Comparison of ENCODE assay signal across 26 cellular contexts in genomic region chr16:56366945-56367344, GRCh38. TPM values are rescaled to one million over a fixed set of nuclear protein-coding genes. Genes with fewer than 3 reads are reported as not detected.
A peak's percentile ranks its signal among the peaks of the same experiment; 100 is the strongest.
DNase-seq lines count a peak whose midpoint lies in the region; ATAC-seq, FAIRE-seq and TF ChIP-seq lines count a peak whose summit lies in the region.
"Had no signal": no experiment of that assay in that cellular context is flagged by ENCODE, and none has a peak within 500 bp of the region (broad histone marks: within the 10 kb centered on the region; RNA-seq: fewer than 3 reads in every experiment).

No MANE protein-coding gene starts in this region.

- H3K4me1 Mint-ChIP-seq in type B pancreatic cell (ENCODE audit: unreplicated experiment), result peaks cover 18% of the 10 kb centered on the region
- H3K4me1 Mint-ChIP-seq: GM23338 had no signal

- H3K4me3 ChIP-seq in HepG2 (replicated peaks in 1 of 3; ENCODE audit: insufficient read depth in 1 of 3, low read depth in 2 of 3, low read length in 3 of 3) (no peak overlapping the region), right lobe of liver (no peak overlapping the region), esophagus muscularis mucosa (no peak overlapping the region), kidney (ENCODE audit: low read length in 2 of 2) (no peak overlapping the region)
- H3K4me3 ChIP-seq: A549; BLaER1 treated with 17β-estradiol and CSF1 and Interleukin-3, amounts not matched to agents 10 nM and 100 nM; GM23338 had no signal

- H3K9me3 ChIP-seq in HepG2 (ENCODE audit: low read length) (no peaks in the 10 kb centered on the region), right lobe of liver (no peaks in the 10 kb centered on the region), esophagus muscularis mucosa (no peaks in the 10 kb centered on the region), kidney (ENCODE audit: control insufficient read depth in 1 of 2, low read length in 2 of 2) (no peaks in the 10 kb centered on the region)
- H3K9me3 ChIP-seq: A549; BE2C; BLaER1 treated with 17β-estradiol and CSF1 and Interleukin-3, amounts not matched to agents 10 nM and 100 nM had no signal

- H3K36me3 ChIP-seq in HepG2 (replicated peaks in 1 of 2; ENCODE audit: control insufficient read depth in 1 of 2, insufficient read depth in 2 of 2, low read length in 2 of 2) (peaks cover 37 to 71% of the 10 kb centered on the region in 2 experiments), right lobe of liver (peaks cover 0 to 46% (median 9%) of the 10 kb centered on the region in 4 donors), esophagus muscularis mucosa (peaks cover 43 to 72% (median 67%) of the 10 kb centered on the region in 4 donors), kidney (ENCODE audit: control insufficient read depth in 1 of 2, insufficient read depth in 2 of 2, low read length in 2 of 2) (peaks cover 16 to 29% of the 10 kb centered on the region in 2 donors)

- BruUV-seq in HepG2 (replicated peaks; lab: Mats Ljungman, UMichigan), result no TSS peak

- intact Hi-C loops in HepG2 (cut with micrococcal nuclease; ENCODE audit: unreplicated experiment) (no loop called here), right lobe of liver (cut with DNase I) (no loop called here), esophagus muscularis mucosa (cut with DNase I) (no loop called here), kidney (cut with DNase I) (no loop called here)

- WGBS in HepG2 (ENCODE audit: low lambda C conversion rate), result 100% methylated on average over 8 of the region's 9 CpGs
- 92% methylated on average over 2 of the region's 9 CpGs for WGBS in right lobe of liver (ENCODE audit: insufficient coverage, low coverage, low lambda C conversion rate, missing lambda C conversion rate)
- 99% methylated on average over 6 of the region's 9 CpGs for WGBS in esophagus muscularis mucosa

- DNase-seq in HepG2 (ENCODE audit: low spot score) (no peak), right lobe of liver (no peak), esophagus muscularis mucosa (ENCODE audit: extremely low spot score) (peak; percentile 66), kidney (no peak), type B pancreatic cell (ENCODE audit: extremely low spot score, unreplicated experiment) (peak; percentile 53), NCI-H82 treated with DMSO at 0.1 percent for 48 hours (lab: John Stamatoyannopoulos, UW; ENCODE audit: unreplicated experiment) (no peak), activated gamma-delta T cell (lab: John Stamatoyannopoulos, UW) (no peak)
- DNase-seq: 8988T; ACHN; AML-193; BE2C; Calu3; CD4-positive, alpha-beta memory T cell; COR-L47; DMS53; DMS79 treated with DMSO at 0.1 percent for 48 hours; GF-D8; H9 had no signal

- H3K27me3 Mint-ChIP-seq in type B pancreatic cell, result no peaks in the 10 kb centered on the region
- H3K27me3 Mint-ChIP-seq: CD4-positive, alpha-beta memory T cell had no signal

- POLR2A ChIA-PET in HepG2 (lab: Yijun Ruan, JAX), result no interaction called here

- FAIRE-seq in HepG2 (lab: Jason Lieb, UNC), result no peak
- no peak for FAIRE-seq in kidney (lab: Jason Lieb, UNC)
- FAIRE-seq: A549, GM12891, GM18507 had no signal

- no peaks in the 10 kb centered on the region for H3K79me2 ChIP-seq in HepG2 (ENCODE audit: insufficient read depth, low read length)

- peaks cover 13% of the 10 kb centered on the region for H3K36me3 Mint-ChIP-seq in type B pancreatic cell

- H3K27ac ChIP-seq in HepG2 (ENCODE audit: extremely low read length, insufficient read depth, low read length), result no peak overlapping the region
- no peak overlapping the region for H3K27ac ChIP-seq in right lobe of liver
- H3K27ac ChIP-seq in esophagus muscularis mucosa (replicated peaks in 1 of 4), result no peak overlapping the region
- peak overlapping the region; percentile 39 to 74 for H3K27ac ChIP-seq in kidney (ENCODE audit: low read depth in 2 of 2, low read length in 2 of 2)
- H3K27ac ChIP-seq: A549; BLaER1 treated with 17β-estradiol and CSF1 and Interleukin-3, amounts not matched to agents 10 nM and 100 nM had no signal

- H3K4me1 ChIP-seq in HepG2 (ENCODE audit: insufficient read depth, low read length), result peaks cover 11% of the 10 kb centered on the region
- H3K4me1 ChIP-seq in right lobe of liver, result peaks cover 0 to 33% (median 14%) of the 10 kb centered on the region in 4 donors
- peaks cover 17 to 23% (median 19%) of the 10 kb centered on the region in 4 donors for H3K4me1 ChIP-seq in esophagus muscularis mucosa
- peaks cover 49 to 64% of the 10 kb centered on the region in 2 donors for H3K4me1 ChIP-seq in kidney (ENCODE audit: control insufficient read depth in 1 of 2, insufficient read depth in 1 of 2, low read depth in 1 of 2, low read length in 2 of 2)

- TF ChIP-seq CTCF in HepG2 (CRISPR knock-in tag; IDR thresholded peaks at IDR 0.05), result no peak
- no peak for TF ChIP-seq CTCF in right lobe of liver (IDR thresholded peaks at IDR 0.05)
- TF ChIP-seq CTCF in esophagus muscularis mucosa (IDR thresholded peaks at IDR 0.05), result no peak
- TF ChIP-seq CTCF in kidney (IDR thresholded peaks at IDR 0.05; ENCODE audit: borderline replicate concordance, extremely low read depth, insufficient read depth), result no peak
- TF ChIP-seq CTCF in type B pancreatic cell (conservative IDR thresholded peaks at IDR 0.05), result no peak

- TF ChIP-seq RAD21 in HepG2 (CRISPR knock-in tag; IDR thresholded peaks at IDR 0.05), result no peak

- TF ChIP-seq EP300 in HepG2 (IDR thresholded peaks at IDR 0.05; ENCODE audit: low read depth in 2 of 2, low read length in 2 of 2), result no peak
- no peak for TF ChIP-seq EP300 in HepG2 (CRISPR knock-in tag; IDR thresholded peaks at IDR 0.05; ENCODE audit: borderline replicate concordance)
- no peak for TF ChIP-seq EP300 in esophagus muscularis mucosa (IDR thresholded peaks at IDR 0.05)

- no peak overlapping the region for H3K9ac ChIP-seq in HepG2 (ENCODE audit: insufficient read depth, low read depth, low read length)
- no peak overlapping the region for H3K9ac ChIP-seq in kidney (ENCODE audit: low read length in 2 of 2)
- H3K9ac ChIP-seq: BLaER1 treated with 17β-estradiol and CSF1 and Interleukin-3, amounts not matched to agents 10 nM and 100 nM had no signal

- H3K9me3 Mint-ChIP-seq in type B pancreatic cell, result no peaks in the 10 kb centered on the region
- H3K9me3 Mint-ChIP-seq: CD14-positive monocyte; CD4-positive, alpha-beta memory T cell; GM23338; H9 had no signal

- ATAC-seq in HepG2 (no peak), right lobe of liver (no peak), HG03139 (IDR thresholded peaks at IDR 0.05; ENCODE audit: unreplicated experiment) (no peak)
- ATAC-seq: A549, GM23338, HCT116 had no signal

- no peaks in the 10 kb centered on the region for H3K27me3 ChIP-seq in HepG2 (ENCODE audit: control insufficient read depth in 1 of 2, insufficient read depth in 2 of 2, low read length in 2 of 2)
- no peaks in the 10 kb centered on the region for H3K27me3 ChIP-seq in right lobe of liver
- no peaks in the 10 kb centered on the region for H3K27me3 ChIP-seq in esophagus muscularis mucosa
- H3K27me3 ChIP-seq: BE2C; BLaER1 treated with 17β-estradiol and CSF1 and Interleukin-3, amounts not matched to agents 10 nM and 100 nM had no signal

- no peak overlapping the region for H3K4me2 ChIP-seq in HepG2 (ENCODE audit: low read depth, low read length)
- H3K4me2 ChIP-seq: A549; BLaER1 treated with 17β-estradiol and CSF1 and Interleukin-3, amounts not matched to agents 10 nM and 100 nM; GM23338 had no signal

- CTCF ChIA-PET in HepG2 (lab: Yijun Ruan, JAX; ENCODE audit: low intra/inter-chr PET ratio, low total read pairs), result no interaction called here

- in situ Hi-C loops in HepG2 (cut with HindIII; ENCODE audit: extremely low pct_ligation_motif_present, low pct_unique_long_range_greater_than_20kb), result no loop called here

- no peaks in the 10 kb centered on the region for H4K20me1 ChIP-seq in HepG2 (ENCODE audit: insufficient read depth, low read length)

- no peak for TF ChIP-seq POLR2A in HepG2 (IDR thresholded peaks at IDR 0.05; ENCODE audit: insufficient read depth in 1 of 2, low read depth in 2 of 2, low read length in 2 of 2)
- TF ChIP-seq POLR2A in right lobe of liver (IDR thresholded peaks at IDR 0.05), result no peak
- TF ChIP-seq POLR2A in esophagus muscularis mucosa (IDR thresholded peaks at IDR 0.05; ENCODE audit: low read depth), result no peak

- H2AFZ ChIP-seq in HepG2 (ENCODE audit: low read length), result no peak overlapping the region
- H2AFZ ChIP-seq: GM23338 had no signal

- no peak overlapping the region for H3K27ac Mint-ChIP-seq in type B pancreatic cell

- H3K4me3 Mint-ChIP-seq in type B pancreatic cell, result no peak overlapping the region
- H3K4me3 Mint-ChIP-seq: CD14-positive monocyte; CD4-positive, alpha-beta memory T cell; GM23338; H9 had no signal

TF ChIP-seq in HepG2, 621 proteins besides CTCF, POLR2A, EP300 and RAD21 (continues in another document):
- TF ChIP-seq ZNF136 (CRISPR knock-in tag; IDR thresholded peaks at IDR 0.05; ENCODE audit: low read depth), result no peak

RNA-seq across cellular contexts. Expression of gene AMFR, which starts 58.4 kb away (rescaled TPM):
- total RNA-seq in HepG2 (2016; rRNA removed; fragmentation: Illumina TruSeq; extraction: Trizol) (80.0 and 108 TPM in 2 replicates), right lobe of liver (100 to 1,000 TPM in 4 of 6 experiments, 10 to 100 TPM in 2; 92.2 to 189 (median 137) TPM), esophagus muscularis mucosa (100 to 1,000 TPM; 150 to 205 (median 179) TPM), kidney (163 TPM), type B pancreatic cell (ENCODE audit: low replicate concordance) (65.4 and 86.4 TPM in 2 replicates)
- 55.3 and 57.1 TPM in 2 replicates for total RNA-seq in HepG2 (2016; cell fraction: cytosol; rRNA removed; fragmentation: Illumina TruSeq; extraction: Trizol; ENCODE audit: low read depth)
- 75.8 and 107 TPM in 2 replicates for total RNA-seq in HepG2 (2016; cell fraction: insoluble cytoplasmic fraction; rRNA removed; fragmentation: Illumina TruSeq; extraction: Trizol)
- 115 and 121 TPM in 2 replicates for total RNA-seq in HepG2 (2016; cell fraction: membrane; rRNA removed; fragmentation: Illumina TruSeq; extraction: Trizol)
- 88.4 and 97.8 TPM in 2 replicates for total RNA-seq in HepG2 (2016; cell fraction: nucleus; rRNA removed; fragmentation: Illumina TruSeq; extraction: Trizol)
- polyA plus RNA-seq in HepG2 (2011; rRNA removed) (52.9 and 65.3 TPM in 2 replicates), kidney (ENCODE audit: insufficient read depth, low read depth, low replicate concordance) (143 TPM)
- 73.6 and 88.0 TPM in 2 replicates for polyA plus RNA-seq in HepG2 (2011; cell fraction: cytosol; rRNA removed)
- polyA plus RNA-seq in HepG2 (2011; cell fraction: nucleus; rRNA removed), result 63.5 and 69.1 TPM in 2 replicates
- polyA plus RNA-seq in HepG2 (2012), result 68.8 and 77.0 TPM in 2 replicates
- 27.7 and 29.0 TPM in 2 replicates for polyA plus RNA-seq in HepG2 (2016; cell fraction: cytosol; fragmentation: Illumina TruSeq; extraction: Trizol; ENCODE audit: low read depth)
- 47.4 and 56.2 TPM in 2 replicates for polyA plus RNA-seq in HepG2 (2016; cell fraction: insoluble cytoplasmic fraction; fragmentation: Illumina TruSeq; extraction: Trizol; ENCODE audit: low read depth)
- 56.5 and 62.9 TPM in 2 replicates for polyA plus RNA-seq in HepG2 (2016; cell fraction: membrane; fragmentation: Illumina TruSeq; extraction: Trizol; ENCODE audit: low read depth)
- polyA plus RNA-seq in HepG2 (2016; cell fraction: nucleus; fragmentation: Illumina TruSeq; extraction: Trizol; ENCODE audit: insufficient read depth, low read depth), result 75.6 and 79.3 TPM in 2 replicates
- 174 and 688 TPM in 2 replicates for polyA minus RNA-seq in HepG2 (2011; rRNA and poly(A)+ RNA removed; ENCODE audit: low replicate concordance)
- polyA minus RNA-seq in HepG2 (2011; cell fraction: cytosol; rRNA and poly(A)+ RNA removed), result 186 and 219 TPM in 2 replicates
- 164 and 181 TPM in 2 replicates for polyA minus RNA-seq in HepG2 (2011; cell fraction: nucleus; rRNA and poly(A)+ RNA removed)

Comparison
In these comparisons a context has a peak if more than half of its experiments do, and no peak if none do; other contexts are left out.
1. DNase-seq: peak in esophagus muscularis mucosa (single experiment) and type B pancreatic cell (single experiment); none in HepG2 (single experiment), right lobe of liver (0 of 3), kidney (single experiment), NCI-H82 treated with DMSO at 0.1 percent for 48 hours (single experiment) and activated gamma-delta T cell (single experiment).
2. H3K27ac ChIP-seq: peak in kidney (2 of 2); none in HepG2 (single experiment), right lobe of liver (0 of 3) and esophagus muscularis mucosa (0 of 4).